Comparison of ENCODE assay signal across 8 cellular contexts in genomic region chr5:115625579-115626443, GRCh38. TPM values are rescaled to one million over a fixed set of nuclear protein-coding genes. Genes with fewer than 3 reads are reported as not detected.
DNase-seq lines count a peak whose midpoint lies in the region; ATAC-seq and TF ChIP-seq lines count a peak whose summit lies in the region.

TMED7 (minus strand) TSS chr5:115626036; CDS start chr5:115625792, 244 bp downstream.

- POLR2A ChIA-PET in CD8-positive, alpha-beta T cell (lab: Charles Lee) = interaction anchor here (0.9 to 2.6 kb wide), 9 partner anchors 9 to 459 kb away, joined by 3 to 12 read pairs (median 4); partner anchors contain the start of genes AP3S1, ATG12, COMMD10 and FEM1C

- TF ChIP-seq CTCF in CD8-positive, alpha-beta T cell (IDR thresholded peaks at IDR 0.05) = no peak
- TF ChIP-seq CTCF in lung (IDR thresholded peaks at IDR 0.05; ENCODE audit: control extremely low read depth, extremely low read depth) = no peak

- no peaks in the 10 kb centered on the region for H3K9me3 ChIP-seq in CD8-positive, alpha-beta T cell (ENCODE audit: low read length)
- H3K9me3 ChIP-seq in lung (ENCODE audit: control insufficient read depth in 2 of 2, insufficient read depth in 1 of 2, low read length in 1 of 2) = no peaks in the 10 kb centered on the region

- H3K9me3 Mint-ChIP-seq in CD8-positive, alpha-beta T cell = no peaks in the 10 kb centered on the region

- no peaks in the 10 kb centered on the region for H3K36me3 ChIP-seq in CD8-positive, alpha-beta T cell (ENCODE audit: insufficient read depth, low read length)
- H3K36me3 ChIP-seq in lung (ENCODE audit: control insufficient read depth in 2 of 2, insufficient read depth in 2 of 2, low read length in 2 of 2) = no peaks in the 10 kb centered on the region

- peaks cover 37% of the 10 kb centered on the region for H3K4me1 ChIP-seq in CD8-positive, alpha-beta T cell (ENCODE audit: insufficient read depth, low read length)
- peaks cover 4 to 30% of the 10 kb centered on the region in 2 donors for H3K4me1 ChIP-seq in lung (ENCODE audit: control insufficient read depth in 2 of 2, insufficient read depth in 2 of 2, low read length in 2 of 2)

- peaks cover 35% of the 10 kb centered on the region for H3K4me1 Mint-ChIP-seq in CD8-positive, alpha-beta T cell (ENCODE audit: low read depth)

- peak within 1 kb of the TSS; percentile 91 for H3K27ac ChIP-seq in CD8-positive, alpha-beta T cell (ENCODE audit: low read depth, low read length)
- peak within 1 kb of the TSS; percentile 90 to 94 for H3K27ac ChIP-seq in lung (ENCODE audit: low read depth in 1 of 2, low read length in 1 of 2)

- H3K27ac Mint-ChIP-seq in CD8-positive, alpha-beta T cell = no peak within 1 kb of the TSS

- peak; percentile 99 to 100 (median 100) for DNase-seq in CD8-positive, alpha-beta T cell
- peak; percentile 77 for DNase-seq in HS-27A (ENCODE audit: low read depth)
- DNase-seq in NK-92 (lab: John Stamatoyannopoulos, UW; ENCODE audit: unreplicated experiment) = peak; percentile 95
- peak; percentile 99 to 100 for DNase-seq in activated CD8-positive, alpha-beta memory T cell treated with anti-CD3 and anti-CD28 coated beads for 1 hour (ENCODE audit: extremely low read depth in 1 of 2, low read depth in 1 of 2)
- peak; percentile 99 for DNase-seq in effector CD8-positive, alpha-beta T cell (lab: John Stamatoyannopoulos, UW)
- peak; percentile 100 for DNase-seq in lung (ENCODE audit: low spot score)
- DNase-seq in stimulated activated CD4-positive, alpha-beta T cell treated with anti-CD3 and anti-CD28 coated beads, TNF-alpha, amount 100 ng/mL, for 4 hours (ENCODE audit: low read depth in 3 of 3) = peak; percentile 100

- no peak within 1 kb of the TSS for H3K4me3 Mint-ChIP-seq in CD8-positive, alpha-beta T cell

- CTCF ChIA-PET in CD8-positive, alpha-beta T cell (lab: Charles Lee) = interaction anchor here (1.0 to 2.8 kb wide), 4 partner anchors 9 to 214 kb away, joined by 3 to 11 read pairs (median 4); no protein-coding TSS in a partner anchor

- WGBS in lung, 2 donors = 0% methylated on average over 75 to 77 of the region's 77 CpGs

- H3K4me3 ChIP-seq in CD8-positive, alpha-beta T cell (ENCODE audit: low read depth, low read length) = peak within 1 kb of the TSS; percentile 94
- peak within 1 kb of the TSS; percentile 97 for H3K4me3 ChIP-seq in lung

- no peaks in the 10 kb centered on the region for H3K27me3 Mint-ChIP-seq in CD8-positive, alpha-beta T cell (ENCODE audit: low read depth)

- no peaks in the 10 kb centered on the region for H3K27me3 ChIP-seq in CD8-positive, alpha-beta T cell (ENCODE audit: insufficient read depth, low read length)
- no peaks in the 10 kb centered on the region for H3K27me3 ChIP-seq in lung (ENCODE audit: control insufficient read depth, insufficient read depth)

- peak; percentile 92 for ATAC-seq in CD8-positive, alpha-beta T cell
- ATAC-seq in GM19467 (IDR thresholded peaks at IDR 0.05; ENCODE audit: unreplicated experiment) = peak; percentile 92
- ATAC-seq in lung (ENCODE audit: insufficient read depth, low FRiP score) = peak; percentile 96

- peaks cover 19% of the 10 kb centered on the region for H3K36me3 Mint-ChIP-seq in CD8-positive, alpha-beta T cell

- intact Hi-C loops in CD8-positive, alpha-beta T cell (cut with DNase I, micrococcal nuclease) = loop anchor here (1.0 to 5.0 kb wide), 11 partner anchors 8 to 461 kb away; partner anchors contain the start of genes AP3S1 (in 2 of the 2), ATG12 (in 2 of the 2), FEM1C (in 2 of the 2) and COMMD10 (in 1 of the 2)

RNA-seq across cellular contexts. Expression of gene TMED7, which starts in this region (rescaled TPM):
- total RNA-seq in CD8-positive, alpha-beta T cell = 10 to 100 TPM; 67.2 to 71.5 TPM
- 100 to 1,000 TPM; 102 to 141 TPM for total RNA-seq in lung
- 10 to 100 TPM; 19.9 to 43.8 TPM for polyA plus RNA-seq in lung

Comparison
In these comparisons a context has a peak if more than half of its experiments do, and no peak if none do; other contexts are left out.
1. Peak in every context shown above with its lines: DNase-seq, ATAC-seq, H3K4me3 ChIP-seq and H3K27ac ChIP-seq.